37 cellular contexts compared by ENCODE assay signal in the genomic region with DNA sequence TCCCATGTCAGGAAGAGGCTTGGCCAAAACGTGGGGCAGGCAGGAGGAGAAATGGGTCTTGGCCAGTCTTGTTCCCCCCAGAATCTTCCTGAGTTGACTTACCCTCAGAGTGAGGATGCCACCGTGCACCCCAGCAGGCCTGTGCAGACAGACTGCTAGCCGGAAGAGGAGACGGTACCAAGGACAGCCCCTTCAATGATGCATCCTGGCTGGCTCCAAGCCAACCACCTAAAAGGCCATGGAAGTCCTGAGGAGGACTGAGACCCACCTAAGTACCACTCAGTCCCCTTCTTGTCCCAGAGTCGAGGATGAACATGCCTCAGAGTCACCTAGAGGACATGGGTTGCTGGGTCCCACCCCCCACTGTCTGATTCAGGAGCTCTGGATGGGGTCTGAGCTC. TPM values are rescaled to one million over a fixed set of nuclear protein-coding genes. Genes with fewer than 3 reads are reported as not detected.
"Had no signal": no experiment of that assay in that cellular context is flagged by ENCODE, and none has a peak within 500 bp of the region (broad histone marks: within the 10 kb centered on the region; RNA-seq: fewer than 3 reads in every experiment).

No MANE protein-coding gene starts in this region.

- H3K4me1 ChIP-seq: adrenal gland, body of pancreas, breast epithelium had no signal

- H3K27ac ChIP-seq: adrenal gland, body of pancreas, brain microvascular endothelial cell, breast epithelium, VCaP had no signal

- H3K27ac Mint-ChIP-seq: activated B cell treated with CpG ODN at 0.5 μM for 24 hours; activated CD4-positive, alpha-beta memory T cell treated with anti-CD3 and anti-CD28 coated beads, Interleukin-2, amount 10 ng/mL, durations not matched to agents 7 days and 5 days; activated CD4-positive, alpha-beta T cell treated with anti-CD3 and anti-CD28 coated beads, Interleukin-2, amount 10 ng/mL, durations not matched to agents 24 days and 14 days; activated CD8-positive, alpha-beta memory T cell treated with anti-CD3 and anti-CD28 coated beads, Interleukin-2, amount 10 ng/mL, durations not matched to agents 7 days and 5 days; activated CD8-positive, alpha-beta T cell treated with anti-CD3 and anti-CD28 coated beads, Interleukin-2, amount 10 ng/mL, durations not matched to agents 7 days and 5 days; activated naive CD4-positive, alpha-beta T cell treated with anti-CD3 and anti-CD28 coated beads for 36 hours; activated naive CD4-positive, alpha-beta T cell treated with anti-CD3 and anti-CD28 coated beads, Interleukin-2, amount 50 U/mL, for 72 hours; activated naive CD8-positive, alpha-beta T cell treated with anti-CD3 and anti-CD28 coated beads for 36 hours; activated T-cell treated with anti-CD3 and anti-CD28 coated beads, Interleukin-2, amount 50 U/mL, for 24 hours; activated T-helper 2 cell treated with anti-CD3 and anti-CD28 coated beads, Interferon-gamma antibody, Interleukin-2, Interleukin-4, amounts not matched to agents 10 μg/mL and 5 μg/mL and 100 μg/mL, durations not matched to agents 14 hours and 24 hours and 36 hours; T-helper 1 cell treated with Interleukin-12 subunit alpha and Interleukin-12 subunit beta and Interleukin-4 antibody, amounts not matched to agents 30 μg/mL and 1 μg/mL, for 36 hours; T-helper 2 cell treated with Interferon-gamma antibody and Interleukin-4, amounts not matched to agents 5 μg/mL and 100 μg/mL, for 36 hours had no signal

- DNase-seq: activated B cell treated with CpG ODN at 0.5 μM for 24 hours; activated CD4-positive, alpha-beta memory T cell treated with anti-CD3 and anti-CD28 coated beads, Interleukin-2, amount 10 ng/mL, durations not matched to agents 7 days and 5 days; activated CD4-positive, alpha-beta T cell treated with anti-CD3 and anti-CD28 coated beads for 4 hours; activated CD4-positive, alpha-beta T cell treated with anti-CD3 and anti-CD28 coated beads, Interleukin-2, amount 10 ng/mL, durations not matched to agents 24 days and 14 days; activated CD4-positive, alpha-beta T cell treated with anti-CD3 and anti-CD28 coated beads, Interleukin-2, amount 50 U/mL, for 48 hours; activated CD4-positive, CD25-positive, alpha-beta regulatory T cell treated with anti-CD3 and anti-CD28 coated beads, Interleukin-2, amount 50 U/mL, for 72 hours; activated CD8-positive, alpha-beta memory T cell treated with anti-CD3 and anti-CD28 coated beads for 24 hours; activated CD8-positive, alpha-beta memory T cell treated with anti-CD3 and anti-CD28 coated beads, Interleukin-2, amount 10 ng/mL, durations not matched to agents 7 days and 5 days; activated CD8-positive, alpha-beta memory T cell treated with anti-CD3 and anti-CD28 coated beads, Interleukin-2, amount 50 U/mL, for 48 hours; activated CD8-positive, alpha-beta T cell treated with anti-CD3 and anti-CD28 coated beads, Interleukin-2, amount 10 ng/mL, durations not matched to agents 7 days and 5 days; activated effector memory CD4-positive, alpha-beta T cell treated with Interleukin-2 at 50 U/mL for 16 hours; activated gamma-delta T cell treated with Interleukin-2 at 50 U/mL for 16 hours; activated naive CD4-positive, alpha-beta T cell; activated naive CD4-positive, alpha-beta T cell treated with anti-CD3 and anti-CD28 coated beads for 36 hours; activated naive CD4-positive, alpha-beta T cell treated with anti-CD3 and anti-CD28 coated beads, Interleukin-2, amount 50 U/mL, for 16 hours; activated naive CD8-positive, alpha-beta T cell treated with anti-CD3 and anti-CD28 coated beads for 36 hours; activated T-cell treated with anti-CD3 and anti-CD28 coated beads, Interleukin-2, amount 50 U/mL, for 24 hours; activated T-cell treated with anti-CD3 and anti-CD28 coated beads, Interleukin-2, amount 50 U/mL, for 48 hours; adrenal gland; amniotic stem cell; body of pancreas; brain microvascular endothelial cell; caudate nucleus; cerebellar nuclear complex; T-helper 1 cell; T-helper 2 cell; T-helper 9 cell had no signal

- H3K9me3 ChIP-seq: adrenal gland, body of pancreas, breast epithelium had no signal

- H3K27me3 ChIP-seq: adrenal gland, body of pancreas, brain microvascular endothelial cell, breast epithelium had no signal

- H3K9me3 Mint-ChIP-seq: activated B cell treated with CpG ODN at 0.5 μM for 24 hours; activated CD4-positive, alpha-beta memory T cell treated with anti-CD3 and anti-CD28 coated beads, Interleukin-2, amount 10 ng/mL, durations not matched to agents 7 days and 5 days; activated CD4-positive, alpha-beta T cell treated with anti-CD3 and anti-CD28 coated beads, Interleukin-2, amount 10 ng/mL, durations not matched to agents 24 days and 14 days; activated naive CD4-positive, alpha-beta T cell treated with anti-CD3 and anti-CD28 coated beads for 36 hours; activated naive CD4-positive, alpha-beta T cell treated with anti-CD3 and anti-CD28 coated beads, Interleukin-2, amount 50 U/mL, for 72 hours; activated naive CD8-positive, alpha-beta T cell treated with anti-CD3 and anti-CD28 coated beads for 36 hours; activated T-cell treated with anti-CD3 and anti-CD28 coated beads, Interleukin-2, amount 50 U/mL, for 24 hours; activated T-helper 2 cell treated with anti-CD3 and anti-CD28 coated beads, Interferon-gamma antibody, Interleukin-2, Interleukin-4, amounts not matched to agents 10 μg/mL and 5 μg/mL and 100 μg/mL, durations not matched to agents 14 hours and 24 hours and 36 hours; central memory CD8-positive, alpha-beta T cell; T-helper 1 cell treated with Interleukin-12 subunit alpha and Interleukin-12 subunit beta and Interleukin-4 antibody, amounts not matched to agents 30 μg/mL and 1 μg/mL, for 36 hours; T-helper 2 cell treated with Interferon-gamma antibody and Interleukin-4, amounts not matched to agents 5 μg/mL and 100 μg/mL, for 36 hours had no signal

- H3K4me3 ChIP-seq: adrenal gland, body of pancreas, breast epithelium had no signal

- H3K36me3 Mint-ChIP-seq: activated CD8-positive, alpha-beta memory T cell treated with anti-CD3 and anti-CD28 coated beads, Interleukin-2, amount 10 ng/mL, durations not matched to agents 7 days and 5 days; activated naive CD4-positive, alpha-beta T cell treated with anti-CD3 and anti-CD28 coated beads, Interleukin-2, amount 50 U/mL, for 72 hours; activated naive CD8-positive, alpha-beta T cell treated with anti-CD3 and anti-CD28 coated beads for 36 hours had no signal

- H3K27me3 Mint-ChIP-seq: activated B cell treated with CpG ODN at 0.5 μM for 24 hours; activated CD4-positive, alpha-beta memory T cell treated with anti-CD3 and anti-CD28 coated beads, Interleukin-2, amount 10 ng/mL, durations not matched to agents 7 days and 5 days; activated CD4-positive, alpha-beta T cell treated with anti-CD3 and anti-CD28 coated beads, Interleukin-2, amount 10 ng/mL, durations not matched to agents 24 days and 14 days; activated CD8-positive, alpha-beta memory T cell treated with anti-CD3 and anti-CD28 coated beads, Interleukin-2, amount 10 ng/mL, durations not matched to agents 7 days and 5 days; activated naive CD8-positive, alpha-beta T cell treated with anti-CD3 and anti-CD28 coated beads for 36 hours; activated T-cell treated with anti-CD3 and anti-CD28 coated beads, Interleukin-2, amount 50 U/mL, for 24 hours; central memory CD8-positive, alpha-beta T cell had no signal

- H3K4me1 Mint-ChIP-seq: activated B cell treated with CpG ODN at 0.5 μM for 24 hours; activated CD4-positive, alpha-beta memory T cell treated with anti-CD3 and anti-CD28 coated beads, Interleukin-2, amount 10 ng/mL, durations not matched to agents 7 days and 5 days; activated CD4-positive, alpha-beta T cell treated with anti-CD3 and anti-CD28 coated beads, Interleukin-2, amount 10 ng/mL, durations not matched to agents 24 days and 14 days; activated CD8-positive, alpha-beta memory T cell treated with anti-CD3 and anti-CD28 coated beads, Interleukin-2, amount 10 ng/mL, durations not matched to agents 7 days and 5 days; activated naive CD8-positive, alpha-beta T cell treated with anti-CD3 and anti-CD28 coated beads for 36 hours; central memory CD8-positive, alpha-beta T cell had no signal

- H3K4me3 Mint-ChIP-seq: activated B cell treated with CpG ODN at 0.5 μM for 24 hours; activated CD4-positive, alpha-beta memory T cell treated with anti-CD3 and anti-CD28 coated beads, Interleukin-2, amount 10 ng/mL, durations not matched to agents 7 days and 5 days; activated CD4-positive, alpha-beta T cell treated with anti-CD3 and anti-CD28 coated beads, Interleukin-2, amount 10 ng/mL, durations not matched to agents 24 days and 14 days; activated CD8-positive, alpha-beta memory T cell treated with anti-CD3 and anti-CD28 coated beads, Interleukin-2, amount 10 ng/mL, durations not matched to agents 7 days and 5 days; activated CD8-positive, alpha-beta T cell treated with anti-CD3 and anti-CD28 coated beads, Interleukin-2, amount 10 ng/mL, durations not matched to agents 7 days and 5 days; activated naive CD4-positive, alpha-beta T cell treated with anti-CD3 and anti-CD28 coated beads for 36 hours; activated naive CD8-positive, alpha-beta T cell treated with anti-CD3 and anti-CD28 coated beads for 36 hours; activated T-cell treated with anti-CD3 and anti-CD28 coated beads, Interleukin-2, amount 50 U/mL, for 24 hours; central memory CD8-positive, alpha-beta T cell; T-helper 1 cell treated with Interleukin-12 subunit alpha and Interleukin-12 subunit beta and Interleukin-4 antibody, amounts not matched to agents 30 μg/mL and 1 μg/mL, for 36 hours; T-helper 2 cell treated with Interferon-gamma antibody and Interleukin-4, amounts not matched to agents 5 μg/mL and 100 μg/mL, for 36 hours had no signal

- ATAC-seq: activated CD8-positive, alpha-beta memory T cell treated with anti-CD3 and anti-CD28 coated beads, Interleukin-2, amount 10 ng/mL, durations not matched to agents 7 days and 5 days; activated CD8-positive, alpha-beta T cell treated with anti-CD3 and anti-CD28 coated beads, Interleukin-2, amount 10 ng/mL, durations not matched to agents 7 days and 5 days; activated naive CD4-positive, alpha-beta T cell treated with anti-CD3 and anti-CD28 coated beads, Interleukin-2, amount 50 U/mL, for 72 hours; body of pancreas had no signal

- H3K36me3 ChIP-seq: adrenal gland, brain microvascular endothelial cell, breast epithelium had no signal

RNA-seq across cellular contexts. Expression of gene RCVRN, which starts 46.7 kb away (rescaled TPM):
- total RNA-seq: activated CD4-positive, alpha-beta memory T cell treated with anti-CD3 and anti-CD28 coated beads, Interleukin-2, amount 10 ng/mL, durations not matched to agents 7 days and 5 days; activated CD4-positive, alpha-beta T cell treated with anti-CD3 and anti-CD28 coated beads, Interleukin-2, amount 10 ng/mL, durations not matched to agents 24 days and 14 days; activated CD8-positive, alpha-beta memory T cell treated with anti-CD3 and anti-CD28 coated beads, Interleukin-2, amount 10 ng/mL, durations not matched to agents 7 days and 5 days; activated CD8-positive, alpha-beta T cell treated with anti-CD3 and anti-CD28 coated beads, Interleukin-2, amount 10 ng/mL, durations not matched to agents 7 days and 5 days; activated naive CD4-positive, alpha-beta T cell treated with anti-CD3 and anti-CD28 coated beads for 36 hours; activated naive CD4-positive, alpha-beta T cell treated with anti-CD3 and anti-CD28 coated beads, Interleukin-2, amount 50 U/mL, for 72 hours; activated naive CD8-positive, alpha-beta T cell treated with anti-CD3 and anti-CD28 coated beads for 36 hours; activated T-helper 2 cell treated with anti-CD3 and anti-CD28 coated beads, Interferon-gamma antibody, Interleukin-2, Interleukin-4, amounts not matched to agents 10 μg/mL and 5 μg/mL and 100 μg/mL, durations not matched to agents 14 hours and 24 hours and 36 hours; astrocyte; body of pancreas; chondrocyte had no signal
- polyA plus RNA-seq: aorta had no signal
